Comparison of ENCODE assay signal across 1 cellular context in genomic region chr20:51750037-51750769, GRCh38.
TF ChIP-seq lines count a peak whose summit lies in the region.

No MANE protein-coding gene starts in this region.

TF ChIP-seq in K562, 482 proteins besides CTCF, POLR2A, EP300 and RAD21 (continued from another document):
- TF ChIP-seq ZBTB11 (CRISPR knock-in tag; IDR thresholded peaks at IDR 0.05) (peak in 1 of 3 experiments; percentile 10; a peak in 1 of 6 replicates), TCF3 (CRISPR knock-in tag; IDR thresholded peaks at IDR 0.05) (no peak)
